In genomic region chr4:73607375-73608026, GRCh38 we compare ENCODE assay signal across 13 cellular contexts. TPM values are rescaled to one million over a fixed set of nuclear protein-coding genes. Genes with fewer than 3 reads are reported as not detected.
A peak's percentile ranks its signal among the peaks of the same experiment; 100 is the strongest.
DNase-seq lines count a peak whose midpoint lies in the region; ATAC-seq, FAIRE-seq and TF ChIP-seq lines count a peak whose summit lies in the region.
"Had no signal": no experiment of that assay in that cellular context is flagged by ENCODE, and none has a peak within 500 bp of the region (broad histone marks: within the 10 kb centered on the region; RNA-seq: fewer than 3 reads in every experiment).

No MANE protein-coding gene starts in this region.

- H3K27ac Mint-ChIP-seq in Calu3 (ENCODE audit: unreplicated experiment): peak overlapping the region; percentile 82

- TF ChIP-seq POLR2A in HepG2 (IDR thresholded peaks at IDR 0.05; ENCODE audit: insufficient read depth in 1 of 2, low read depth in 2 of 2, low read length in 2 of 2) (no peak), upper lobe of left lung (IDR thresholded peaks at IDR 0.05) (no peak)

- peaks cover 53% of the 10 kb centered on the region for H3K4me1 Mint-ChIP-seq in Calu3 (ENCODE audit: low read depth, unreplicated experiment)

- H3K36me3 Mint-ChIP-seq in Calu3 (ENCODE audit: insufficient read depth, unreplicated experiment): peaks cover 38% of the 10 kb centered on the region
- H3K36me3 Mint-ChIP-seq: CD4-positive, CD25-positive, alpha-beta regulatory T cell had no signal

- H3K27me3 ChIP-seq in HepG2 (ENCODE audit: control insufficient read depth in 1 of 2, insufficient read depth in 2 of 2, low read length in 2 of 2) (no peaks in the 10 kb centered on the region), upper lobe of left lung (no peaks in the 10 kb centered on the region)

- no peak for TF ChIP-seq RAD21 in HepG2 (CRISPR knock-in tag; IDR thresholded peaks at IDR 0.05)

- H3K36me3 ChIP-seq in HepG2 (replicated peaks in 1 of 2; ENCODE audit: control insufficient read depth in 1 of 2, insufficient read depth in 2 of 2, low read length in 2 of 2): no peaks in the 10 kb centered on the region
- no peaks in the 10 kb centered on the region for H3K36me3 ChIP-seq in upper lobe of left lung

- TF ChIP-seq EP300 in HepG2 (IDR thresholded peaks at IDR 0.05; ENCODE audit: low read depth in 2 of 2, low read length in 2 of 2): peak in 1 of 2 experiments; percentile 41; a peak in 1 of 4 replicates
- TF ChIP-seq EP300 in HepG2 (CRISPR knock-in tag; IDR thresholded peaks at IDR 0.05; ENCODE audit: borderline replicate concordance): no peak
- no peak for TF ChIP-seq EP300 in upper lobe of left lung (IDR thresholded peaks at IDR 0.05)

- peak overlapping the region; percentile 30 for H3K4me3 Mint-ChIP-seq in Calu3 (ENCODE audit: low read depth, unreplicated experiment)

- no peak for FAIRE-seq in HepG2 (lab: Jason Lieb, UNC)
- FAIRE-seq: urothelium cell line had no signal

- H3K27ac ChIP-seq in HepG2 (ENCODE audit: extremely low read length, insufficient read depth, low read length) (peak overlapping the region; percentile 37), upper lobe of left lung (no peak overlapping the region)

- peaks cover 85% of the 10 kb centered on the region for H3K4me1 ChIP-seq in HepG2 (ENCODE audit: insufficient read depth, low read length)
- H3K4me1 ChIP-seq in upper lobe of left lung: no peaks in the 10 kb centered on the region

- H3K27me3 Mint-ChIP-seq in Calu3 (ENCODE audit: unreplicated experiment): no peaks in the 10 kb centered on the region
- H3K27me3 Mint-ChIP-seq: CD4-positive, CD25-positive, alpha-beta regulatory T cell had no signal

- POLR2A ChIA-PET in HepG2 (lab: Yijun Ruan, JAX): interaction anchor here (1.3 kb wide), 1 partner anchor 8 kb away, joined by 5 read pairs; no protein-coding TSS in a partner anchor

- H3K9ac ChIP-seq in HepG2 (ENCODE audit: insufficient read depth, low read depth, low read length): no peak overlapping the region; the same call in none of the 2 replicates

- H3K9me3 Mint-ChIP-seq in Calu3 (ENCODE audit: low read depth, unreplicated experiment): no peaks in the 10 kb centered on the region
- H3K9me3 Mint-ChIP-seq: CD4-positive, CD25-positive, alpha-beta regulatory T cell had no signal

- peak; percentile 19 for ATAC-seq in GM19463 (IDR thresholded peaks at IDR 0.05; ENCODE audit: unreplicated experiment)
- ATAC-seq in HepG2: no peak
- ATAC-seq in upper lobe of left lung (ENCODE audit: low FRiP score in 2 of 2): no peak
- ATAC-seq in GM21515 (IDR thresholded peaks at IDR 0.05; ENCODE audit: unreplicated experiment): no peak

- no peak for DNase-seq in Calu3
- DNase-seq in NCI-H526 (lab: John Stamatoyannopoulos, UW): peak; percentile 68 to 70
- DNase-seq in HepG2 (ENCODE audit: low spot score): no peak
- DNase-seq in NCI-H128 (lab: John Stamatoyannopoulos, UW; ENCODE audit: unreplicated experiment): no peak
- DNase-seq in upper lobe of left lung: no peak
- DNase-seq in NCI-H82 (lab: John Stamatoyannopoulos, UW): no peak
- DNase-seq: activated effector memory CD4-positive, alpha-beta T cell treated with anti-CD3 and anti-CD28 coated beads, Interleukin-2, amount 50 U/mL, for 16 hours; CD4-positive, CD25-positive, alpha-beta regulatory T cell had no signal

- intact Hi-C loops in Calu3 (cut with micrococcal nuclease; ENCODE audit: unreplicated experiment) (no loop called here), HepG2 (cut with micrococcal nuclease; ENCODE audit: unreplicated experiment) (loop anchor here (1.0 kb wide), 1 partner anchor 8 kb away; no protein-coding TSS in a partner anchor)

- no peak overlapping the region for H2AFZ ChIP-seq in HepG2 (ENCODE audit: low read length)

- peak overlapping the region; percentile 51 for H3K4me2 ChIP-seq in HepG2 (ENCODE audit: low read depth, low read length)

- H3K79me2 ChIP-seq in HepG2 (ENCODE audit: insufficient read depth, low read length): no peaks in the 10 kb centered on the region

- TF ChIP-seq CTCF in Calu3 (IDR thresholded peaks at IDR 0.05; ENCODE audit: unreplicated experiment) (no peak), HepG2 (CRISPR knock-in tag; IDR thresholded peaks at IDR 0.05) (no peak), upper lobe of left lung (IDR thresholded peaks at IDR 0.05) (no peak)

- in situ Hi-C loops in HepG2 (cut with HindIII; ENCODE audit: extremely low pct_ligation_motif_present, low pct_unique_long_range_greater_than_20kb): no loop called here

- H3K4me3 ChIP-seq in HepG2 (replicated peaks in 1 of 3; ENCODE audit: insufficient read depth in 1 of 3, low read depth in 2 of 3, low read length in 3 of 3) (no peak overlapping the region), upper lobe of left lung (no peak overlapping the region)
- H3K4me3 ChIP-seq: lung had no signal

- H3K9me3 ChIP-seq in HepG2 (ENCODE audit: low read length): no peaks in the 10 kb centered on the region
- no peaks in the 10 kb centered on the region for H3K9me3 ChIP-seq in upper lobe of left lung

- CTCF ChIA-PET in Calu3 (lab: Charles Lee): interaction anchor here (0.6 to 0.7 kb wide), 2 partner anchors 14 to 127 kb away, joined by 4 to 5 read pairs; no protein-coding TSS in a partner anchor
- CTCF ChIA-PET in HepG2 (lab: Yijun Ruan, JAX; ENCODE audit: low intra/inter-chr PET ratio, low total read pairs): no interaction called here

- H4K20me1 ChIP-seq in HepG2 (ENCODE audit: insufficient read depth, low read length): no peaks in the 10 kb centered on the region

- BruUV-seq in Calu3 (replicated peaks; lab: Mats Ljungman, UMichigan) (no TSS peak), HepG2 (replicated peaks; lab: Mats Ljungman, UMichigan) (no TSS peak)

TF ChIP-seq in HepG2, 621 proteins besides CTCF, POLR2A, EP300 and RAD21 (continues in another document):
- no peak for TF ChIP-seq SOX13 (IDR thresholded peaks at IDR 0.05)
- TF ChIP-seq SOX13 (CRISPR knock-in tag; conservative IDR thresholded peaks at IDR 0.05 in 1 of 2, IDR thresholded peaks at IDR 0.05 in 1 of 2): peak in 1 of 2 experiments; percentile 48; a peak in 2 of 4 replicates
- peak; percentile 66 for TF ChIP-seq RARA (CRISPR knock-in tag; IDR thresholded peaks at IDR 0.05)
- peak; percentile 57; the same call in 1 of the 2 replicates for TF ChIP-seq GATAD2A (CRISPR knock-in tag; IDR thresholded peaks at IDR 0.05)
- TF ChIP-seq ARID5B (CRISPR knock-in tag; IDR thresholded peaks at IDR 0.05): peak; percentile 49
- no peak for TF ChIP-seq ZNF570 (CRISPR knock-in tag; IDR thresholded peaks at IDR 0.05; ENCODE audit: borderline replicate concordance)
- TF ChIP-seq KAT7 (CRISPR knock-in tag; IDR thresholded peaks at IDR 0.05; ENCODE audit: borderline replicate concordance): no peak
- TF ChIP-seq SATB2 (CRISPR knock-in tag; IDR thresholded peaks at IDR 0.05): no peak

RNA-seq across cellular contexts. Expression of gene RASSF6, which starts 12.7 kb away (rescaled TPM):
- total RNA-seq in Calu3 (2022) (12.5 and 12.8 TPM in 2 replicates), HepG2 (2016; rRNA removed; fragmentation: Illumina TruSeq; extraction: Trizol) (0.11 and 0.42 TPM in 2 replicates), upper lobe of left lung (1 to 10 TPM; 1.1 to 8.3 (median 1.7) TPM)
- not detected in 2 replicates for total RNA-seq in HepG2 (2016; cell fraction: cytosol; rRNA removed; fragmentation: Illumina TruSeq; extraction: Trizol; ENCODE audit: low read depth)
- 0.13 and 0.24 TPM in 2 replicates for total RNA-seq in HepG2 (2016; cell fraction: insoluble cytoplasmic fraction; rRNA removed; fragmentation: Illumina TruSeq; extraction: Trizol)
- 0.06 TPM in 1 of 2 replicates, not detected in the other for total RNA-seq in HepG2 (2016; cell fraction: membrane; rRNA removed; fragmentation: Illumina TruSeq; extraction: Trizol)
- 0.09 and 0.25 TPM in 2 replicates for total RNA-seq in HepG2 (2016; cell fraction: nucleus; rRNA removed; fragmentation: Illumina TruSeq; extraction: Trizol)
- 0.03 and 0.04 TPM in 2 replicates for polyA plus RNA-seq in HepG2 (2011; rRNA removed)
- polyA plus RNA-seq in HepG2 (2011; cell fraction: cytosol; rRNA removed): 0.01 and 0.03 TPM in 2 replicates
- 0.03 and 0.06 TPM in 2 replicates for polyA plus RNA-seq in HepG2 (2011; cell fraction: nucleus; rRNA removed)
- 0.03 TPM in 1 of 2 replicates, not detected in the other for polyA plus RNA-seq in HepG2 (2012)
- 0.25 TPM in 1 of 2 replicates, not detected in the other for polyA plus RNA-seq in HepG2 (2016; cell fraction: cytosol; fragmentation: Illumina TruSeq; extraction: Trizol; ENCODE audit: low read depth)
- polyA plus RNA-seq in HepG2 (2016; cell fraction: insoluble cytoplasmic fraction; fragmentation: Illumina TruSeq; extraction: Trizol; ENCODE audit: low read depth): 0.23 and 0.33 TPM in 2 replicates
- 0.05 and 0.12 TPM in 2 replicates for polyA plus RNA-seq in HepG2 (2016; cell fraction: membrane; fragmentation: Illumina TruSeq; extraction: Trizol; ENCODE audit: low read depth)
- polyA plus RNA-seq in HepG2 (2016; cell fraction: nucleus; fragmentation: Illumina TruSeq; extraction: Trizol; ENCODE audit: insufficient read depth, low read depth): 0.25 and 0.49 TPM in 2 replicates
- 0.07 and 0.10 TPM in 2 replicates for polyA minus RNA-seq in HepG2 (2011; rRNA and poly(A)+ RNA removed; ENCODE audit: low replicate concordance)
- polyA minus RNA-seq in HepG2 (2011; cell fraction: cytosol; rRNA and poly(A)+ RNA removed): not detected in 2 replicates
- 0.26 TPM in 1 of 2 replicates, not detected in the other for polyA minus RNA-seq in HepG2 (2011; cell fraction: nucleus; rRNA and poly(A)+ RNA removed)
- total RNA-seq: CD4-positive, CD25-positive, alpha-beta regulatory T cell; glomerular endothelial cell had no signal

Comparison
In these comparisons a context has a peak if more than half of its experiments do, and no peak if none do; other contexts are left out.
1. DNase-seq: peak in NCI-H526 (2 of 2); none in Calu3 (single experiment), HepG2 (single experiment), NCI-H128 (single experiment), upper lobe of left lung (0 of 2) and NCI-H82 (single experiment).